In the genomic region with DNA sequence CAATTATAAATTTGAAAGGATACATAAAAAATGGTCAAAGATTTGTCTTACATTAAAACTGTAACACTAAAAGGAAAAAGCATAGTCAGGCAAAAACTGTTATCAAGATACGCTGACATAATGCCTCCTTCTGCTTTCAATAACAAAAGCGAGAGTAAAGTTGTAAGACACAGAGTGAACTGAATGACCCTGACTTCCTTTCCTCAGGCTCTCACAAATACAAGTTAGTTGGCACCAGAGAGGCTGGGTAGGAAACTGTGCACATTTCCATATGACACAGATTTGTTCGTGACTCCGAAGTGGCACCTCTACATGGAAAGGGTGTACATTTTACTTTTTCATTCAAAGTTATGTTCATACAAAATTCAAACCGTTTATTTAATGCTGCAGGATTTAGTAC, we compare ENCODE assay signal across 31 cellular contexts. TPM values are rescaled to one million over a fixed set of nuclear protein-coding genes. Genes with fewer than 3 reads are reported as not detected.
"Had no signal": no experiment of that assay in that cellular context is flagged by ENCODE, and none has a peak within 500 bp of the region (broad histone marks: within the 10 kb centered on the region; RNA-seq: fewer than 3 reads in every experiment).

No MANE protein-coding gene starts in this region.

- H3K4me1 Mint-ChIP-seq: immature natural killer cell; mesothelial cell of epicardium; naive B cell; natural killer cell; nephron progenitor cell; neural progenitor cell; stimulated activated naive B cell treated with anti-CD40 and anti-IgM and Interleukin-4, amounts not matched to agents 10 μg/mL and 1 μg/mL and 100 μg/mL, for 72 hours had no signal

- H3K9me3 ChIP-seq: left lung, ovary, right atrium auricular region, stomach, testis, thyroid gland, transverse colon, upper lobe of left lung, vagina had no signal

- H3K9ac ChIP-seq: neural progenitor cell had no signal

- H3K27ac ChIP-seq: left lung, neural progenitor cell, ovary, right atrium auricular region, skin epidermis, stomach, testis, thyroid gland, transverse colon, upper lobe of left lung, vagina had no signal

- H3K27me3 Mint-ChIP-seq: progenitor cell of endocrine pancreas had no signal

- H2AFZ ChIP-seq: neural progenitor cell had no signal

- H3K9me3 Mint-ChIP-seq: mesothelial cell of epicardium; naive B cell; natural killer cell; nephron progenitor cell; neural progenitor cell; stimulated activated naive B cell treated with anti-CD40 and anti-IgM and Interleukin-4, amounts not matched to agents 10 μg/mL and 1 μg/mL and 100 μg/mL, for 72 hours had no signal

- H3K27ac Mint-ChIP-seq: immature natural killer cell; mesothelial cell of epicardium; naive B cell; natural killer cell; nephron progenitor cell; neural progenitor cell; progenitor cell of endocrine pancreas; stimulated activated naive B cell treated with anti-CD40 and anti-IgM and Interleukin-4, amounts not matched to agents 10 μg/mL and 1 μg/mL and 100 μg/mL, for 72 hours had no signal

- DNase-seq: hypothalamus; immature natural killer cell; kidney; left colon; left lung; mesendoderm; naive B cell; natural killer cell; nephron progenitor cell; ovary; stimulated activated CD4-positive, alpha-beta T cell treated with anti-CD3 and anti-CD28 coated beads, Interleukin-12 subunit alpha, Interleukin-12 subunit beta, amount 100 ng/mL, for 4 hours; stimulated activated CD4-positive, alpha-beta T cell treated with anti-CD3 and anti-CD28 coated beads, Interleukin-15, amount 100 ng/mL, for 24 hours; stimulated activated CD4-positive, alpha-beta T cell treated with anti-CD3 and anti-CD28 coated beads, Interleukin-2, amount 100 ng/mL, for 24 hours; stimulated activated CD4-positive, alpha-beta T cell treated with anti-CD3 and anti-CD28 coated beads, Interleukin-4, amount 100 ng/mL, for 1 hour; stimulated activated naive B cell treated with anti-CD40 and anti-IgM and Interleukin-4, amounts not matched to agents 10 μg/mL and 1 μg/mL and 100 μg/mL, for 72 hours; stimulated activated naive CD8-positive, alpha-beta T cell treated with anti-CD3 and anti-CD28 coated beads, Interleukin-15, Interleukin-2, amounts not matched to agents 100 U/mL and 50 U/mL, for 24 hours; stomach; testis; thyroid gland; transverse colon; upper lobe of left lung had no signal

- ATAC-seq: left colon; left lung; natural killer cell; sciatic nerve; stimulated activated naive B cell treated with anti-CD40 and anti-IgM and Interleukin-4, amounts not matched to agents 10 μg/mL and 1 μg/mL and 100 μg/mL, for 72 hours; stimulated activated naive CD8-positive, alpha-beta T cell treated with anti-CD3 and anti-CD28 coated beads, Interleukin-15, Interleukin-2, amounts not matched to agents 100 U/mL and 50 U/mL, for 24 hours had no signal

- H3K4me3 ChIP-seq: left lung, lung, neural progenitor cell, ovary, right atrium auricular region, skin epidermis, stomach, testis, thyroid gland, transverse colon, upper lobe of left lung, vagina had no signal

- H3K27me3 ChIP-seq: left lung, neural progenitor cell, ovary, right atrium auricular region, stomach, testis, thyroid gland, transverse colon, upper lobe of left lung, vagina had no signal

- H3K4me1 ChIP-seq: left lung, neural progenitor cell, right atrium auricular region, stomach, testis, thyroid gland, transverse colon, upper lobe of left lung, vagina had no signal

- H3K36me3 Mint-ChIP-seq: immature natural killer cell; mesothelial cell of epicardium; naive B cell; natural killer cell; stimulated activated naive B cell treated with anti-CD40 and anti-IgM and Interleukin-4, amounts not matched to agents 10 μg/mL and 1 μg/mL and 100 μg/mL, for 72 hours had no signal

- H3K36me3 ChIP-seq: left lung, neural progenitor cell, ovary, right atrium auricular region, stomach, thyroid gland, transverse colon, upper lobe of left lung, vagina had no signal

- H3K4me2 ChIP-seq: neural progenitor cell had no signal

- H3K4me3 Mint-ChIP-seq: immature natural killer cell; mesothelial cell of epicardium; naive B cell; natural killer cell; nephron progenitor cell; neural progenitor cell; stimulated activated naive B cell treated with anti-CD40 and anti-IgM and Interleukin-4, amounts not matched to agents 10 μg/mL and 1 μg/mL and 100 μg/mL, for 72 hours had no signal

- FAIRE-seq: islet of Langerhans, kidney had no signal

RNA-seq across cellular contexts. Expression of a gene that starts 15.4 kb away (rescaled TPM):
- total RNA-seq: natural killer cell, pulmonary artery endothelial cell had no signal
- polyA plus RNA-seq: immature natural killer cell had no signal
